Comparison of ENCODE assay signal across 16 cellular contexts in genomic region chr18:9323750-9324445, GRCh38. TPM values are rescaled to one million over a fixed set of nuclear protein-coding genes. Genes with fewer than 3 reads are reported as not detected.
A peak's percentile ranks its signal among the peaks of the same experiment; 100 is the strongest.
DNase-seq lines count a peak whose midpoint lies in the region; FAIRE-seq and TF ChIP-seq lines count a peak whose summit lies in the region.
"Had no signal": no experiment of that assay in that cellular context is flagged by ENCODE, and none has a peak within 500 bp of the region (broad histone marks: within the 10 kb centered on the region; RNA-seq: fewer than 3 reads in every experiment).

No MANE protein-coding gene starts in this region.

- H3K4me1 Mint-ChIP-seq in activated naive CD4-positive, alpha-beta T cell treated with anti-CD3 and anti-CD28 coated beads, Interleukin-2, amount 10 ng/mL, durations not matched to agents 7 days and 5 days = no peaks in the 10 kb centered on the region
- H3K4me1 Mint-ChIP-seq: natural killer cell had no signal

- CTCF ChIA-PET in activated naive CD4-positive, alpha-beta T cell treated with anti-CD3 and anti-CD28 coated beads, Interleukin-2, amount 10 ng/mL, durations not matched to agents 7 days and 5 days (lab: Charles Lee) = no interaction called here

- H3K27me3 Mint-ChIP-seq in activated naive CD4-positive, alpha-beta T cell treated with anti-CD3 and anti-CD28 coated beads, Interleukin-2, amount 10 ng/mL, durations not matched to agents 7 days and 5 days = peaks cover 11% of the 10 kb centered on the region

- no peak overlapping the region for H3K4me3 ChIP-seq in fibroblast of mammary gland (ENCODE audit: control insufficient read depth, low read depth, low read length)
- H3K4me3 ChIP-seq: A549, coronary artery, psoas muscle, SJCRH30 had no signal

- H3K4me3 Mint-ChIP-seq in activated naive CD4-positive, alpha-beta T cell treated with anti-CD3 and anti-CD28 coated beads, Interleukin-2, amount 10 ng/mL, durations not matched to agents 7 days and 5 days = no peak overlapping the region
- H3K4me3 Mint-ChIP-seq: activated T-cell treated with anti-CD3 and anti-CD28 coated beads, Interleukin-2, amount 50 U/mL, for 4 hours; natural killer cell had no signal

- no peak overlapping the region for H3K27ac Mint-ChIP-seq in activated naive CD4-positive, alpha-beta T cell treated with anti-CD3 and anti-CD28 coated beads, Interleukin-2, amount 10 ng/mL, durations not matched to agents 7 days and 5 days
- H3K27ac Mint-ChIP-seq: natural killer cell had no signal

- DNase-seq in SIG-M5 treated with dmso at 0.1 percent for 504 hours (lab: John Stamatoyannopoulos, UW; ENCODE audit: unreplicated experiment) (peak; percentile 34), SIG-M5 (lab: John Stamatoyannopoulos, UW) (no peak), RCC 7860 (ENCODE audit: low spot score) (peak; percentile 8), fibroblast of mammary gland (ENCODE audit: low read depth) (peak; percentile 46), urothelium cell line (ENCODE audit: low spot score) (peak; percentile 49), ureter (ENCODE audit: low spot score) (no peak), T1000 (lab: John Stamatoyannopoulos, UW) (no peak)
- DNase-seq in activated naive CD4-positive, alpha-beta T cell treated with anti-CD3 and anti-CD28 coated beads, Interleukin-2, amount 10 ng/mL, durations not matched to agents 7 days and 5 days = no peak
- DNase-seq: activated CD4-positive, alpha-beta T cell treated with anti-CD3 and anti-CD28 coated beads, Interleukin-2, amount 50 U/mL, for 4 hours; activated T-cell treated with anti-CD3 and anti-CD28 coated beads, Interleukin-2, amount 50 U/mL, for 4 hours; natural killer cell; NCI-H774; psoas muscle; SJCRH30 had no signal

- H3K9me3 Mint-ChIP-seq in activated naive CD4-positive, alpha-beta T cell treated with anti-CD3 and anti-CD28 coated beads, Interleukin-2, amount 10 ng/mL, durations not matched to agents 7 days and 5 days = no peaks in the 10 kb centered on the region
- H3K9me3 Mint-ChIP-seq: natural killer cell had no signal

- FAIRE-seq in RCC 7860 (lab: Jason Lieb, UNC) (no peak), urothelium cell line (lab: Jason Lieb, UNC) (peak; percentile 69)
- FAIRE-seq: A549 had no signal

- no peaks in the 10 kb centered on the region for H3K36me3 Mint-ChIP-seq in activated naive CD4-positive, alpha-beta T cell treated with anti-CD3 and anti-CD28 coated beads, Interleukin-2, amount 10 ng/mL, durations not matched to agents 7 days and 5 days
- H3K36me3 Mint-ChIP-seq: natural killer cell had no signal

- TF ChIP-seq CTCF in fibroblast of mammary gland (conservative IDR thresholded peaks at IDR 0.05; ENCODE audit: control insufficient read depth, insufficient read depth, low read depth, low read length) = no peak

RNA-seq across cellular contexts. Expression of gene TWSG1, which starts 10.7 kb away (rescaled TPM):
- total RNA-seq in ureter = 44.6 TPM

Comparison
In these comparisons a context has a peak if more than half of its experiments do, and no peak if none do; other contexts are left out.
1. DNase-seq: peak in SIG-M5 treated with dmso at 0.1 percent for 504 hours (single experiment), RCC 7860 (single experiment), fibroblast of mammary gland (single experiment) and urothelium cell line (single experiment); none in SIG-M5 (single experiment), ureter (single experiment), activated naive CD4-positive, alpha-beta T cell treated with anti-CD3 and anti-CD28 coated beads, Interleukin-2, amount 10 ng/mL, durations not matched to agents 7 days and 5 days (single experiment) and T1000 (single experiment).